18 cellular contexts compared by ENCODE assay signal in genomic region chr6:156946370-156946936, GRCh38.
DNase-seq lines count a peak whose midpoint lies in the region; ATAC-seq and TF ChIP-seq lines count a peak whose summit lies in the region.
"Had no signal": no experiment of that assay in that cellular context is flagged by ENCODE, and none has a peak within 500 bp of the region (broad histone marks: within the 10 kb centered on the region; RNA-seq: fewer than 3 reads in every experiment).

No MANE protein-coding gene starts in this region.

- intact Hi-C loops in naive thymus-derived CD4-positive, alpha-beta T cell (cut with micrococcal nuclease), result no loop called here

- H3K36me3 ChIP-seq in SK-N-MC (ENCODE audit: insufficient read depth, low read length), result no peaks in the 10 kb centered on the region
- H3K36me3 ChIP-seq in naive thymus-derived CD4-positive, alpha-beta T cell (ENCODE audit: control insufficient read depth in 2 of 3, insufficient read depth in 3 of 3, low read length in 3 of 3), result no peaks in the 10 kb centered on the region
- H3K36me3 ChIP-seq in gastroesophageal sphincter, result no peaks in the 10 kb centered on the region

- H3K4me3 ChIP-seq in SK-N-MC (no peak overlapping the region), gastroesophageal sphincter (no peak overlapping the region)
- H3K4me3 ChIP-seq in naive thymus-derived CD4-positive, alpha-beta T cell (ENCODE audit: low read length), result no peak overlapping the region
- H3K4me3 ChIP-seq: BLaER1 had no signal

- TF ChIP-seq POLR2A in gastroesophageal sphincter (IDR thresholded peaks at IDR 0.05), result no peak

- H3K27ac ChIP-seq in SK-N-MC (peak overlapping the region; percentile 65; the same call in 1 of the 2 replicates), gastroesophageal sphincter (no peak overlapping the region)
- peak overlapping the region; percentile 23 for H3K27ac ChIP-seq in naive thymus-derived CD4-positive, alpha-beta T cell (ENCODE audit: low read depth, low read length)
- H3K27ac ChIP-seq: BLaER1 had no signal

- TF ChIP-seq EP300 in gastroesophageal sphincter (IDR thresholded peaks at IDR 0.05), result no peak

- no peaks in the 10 kb centered on the region for H3K9me3 Mint-ChIP-seq in naive thymus-derived CD4-positive, alpha-beta T cell

- H3K4me1 ChIP-seq in naive thymus-derived CD4-positive, alpha-beta T cell (ENCODE audit: control insufficient read depth in 2 of 2, insufficient read depth in 2 of 2, low read length in 2 of 2), result peaks cover 3 to 10% of the 10 kb centered on the region in 2 donors
- H3K4me1 ChIP-seq in gastroesophageal sphincter, result peaks cover 9 to 60% (median 10%) of the 10 kb centered on the region in 3 donors

- TF ChIP-seq CTCF in gastroesophageal sphincter (IDR thresholded peaks at IDR 0.05), result no peak

- H3K9me3 ChIP-seq in SK-N-MC (ENCODE audit: low read depth, low read length) (no peaks in the 10 kb centered on the region), gastroesophageal sphincter (no peaks in the 10 kb centered on the region)
- H3K9me3 ChIP-seq in naive thymus-derived CD4-positive, alpha-beta T cell (ENCODE audit: control insufficient read depth in 2 of 3, low read length in 3 of 3), result no peaks in the 10 kb centered on the region
- H3K9me3 ChIP-seq: BLaER1 had no signal

- no peaks in the 10 kb centered on the region for H3K36me3 Mint-ChIP-seq in naive thymus-derived CD4-positive, alpha-beta T cell

- no peaks in the 10 kb centered on the region for H3K27me3 ChIP-seq in naive thymus-derived CD4-positive, alpha-beta T cell (ENCODE audit: control insufficient read depth in 2 of 2, insufficient read depth in 2 of 2, low read length in 2 of 2)
- no peaks in the 10 kb centered on the region for H3K27me3 ChIP-seq in gastroesophageal sphincter
- H3K27me3 ChIP-seq: BLaER1 had no signal

- CTCF ChIA-PET in naive thymus-derived CD4-positive, alpha-beta T cell (lab: Charles Lee), result no interaction called here

- WGBS in gastroesophageal sphincter (ENCODE audit: low coverage in 1 of 2), 2 donors, result 66 to 77% methylated on average over 7 of the region's 7 CpGs

- H3K4me1 Mint-ChIP-seq in naive thymus-derived CD4-positive, alpha-beta T cell, result peaks cover 17 to 75% (median 66%) of the 10 kb centered on the region in 7 donors

- peak; percentile 6 to 63 for DNase-seq in NCI-H526 (lab: John Stamatoyannopoulos, UW)
- no peak for DNase-seq in NCI-H526 treated with DMSO at 0.1 percent for 48 hours (lab: John Stamatoyannopoulos, UW)
- DNase-seq in SK-N-MC (ENCODE audit: low read depth, low spot score), result no peak
- DNase-seq in naive thymus-derived CD4-positive, alpha-beta T cell, result no peak
- no peak for DNase-seq in NCI-H226
- no peak for DNase-seq in CD1c-positive myeloid dendritic cell (ENCODE audit: extremely low spot score)
- no peak for DNase-seq in SKM-1 (lab: John Stamatoyannopoulos, UW; ENCODE audit: unreplicated experiment)
- DNase-seq: 8988T, DMS 273 treated with DMSO at 0.1 percent for 48 hours, IMR-90, NCI-H1436, NCI-H2029, NCI-H2171 treated with DMSO at 0.1 percent for 48 hours, NCI-H510A had no signal

- POLR2A ChIA-PET in naive thymus-derived CD4-positive, alpha-beta T cell (lab: Charles Lee), result no interaction called here

- H3K27ac Mint-ChIP-seq in naive thymus-derived CD4-positive, alpha-beta T cell, result peak overlapping the region in 4 of 9 donors; percentile 12 to 81 (median 44)

- no peak overlapping the region for H3K4me3 Mint-ChIP-seq in naive thymus-derived CD4-positive, alpha-beta T cell

- H3K9ac ChIP-seq in SK-N-MC (ENCODE audit: insufficient read length), result no peak overlapping the region
- H3K9ac ChIP-seq: BLaER1 had no signal

- no peaks in the 10 kb centered on the region for H3K27me3 Mint-ChIP-seq in naive thymus-derived CD4-positive, alpha-beta T cell

- ATAC-seq in naive thymus-derived CD4-positive, alpha-beta T cell, result no peak
- ATAC-seq in gastroesophageal sphincter, result no peak
- ATAC-seq: Right ventricle myocardium inferior, SK-N-SH treated with all-trans-retinoic acid at 6 μM for 48 hours had no signal

Comparison
In these comparisons a context has a peak if more than half of its experiments do, and no peak if none do; other contexts are left out.
1. DNase-seq: peak in NCI-H526 (2 of 2); none in NCI-H526 treated with DMSO at 0.1 percent for 48 hours (single experiment), SK-N-MC (single experiment), naive thymus-derived CD4-positive, alpha-beta T cell (0 of 9), NCI-H226 (single experiment), CD1c-positive myeloid dendritic cell (single experiment) and SKM-1 (single experiment).
2. H3K27ac ChIP-seq: peak in SK-N-MC (single experiment) and naive thymus-derived CD4-positive, alpha-beta T cell (single experiment); none in gastroesophageal sphincter (0 of 4).